1 cellular context compared by ENCODE assay signal in genomic region chr13:34065915-34066314, GRCh38.
TF ChIP-seq lines count a peak whose summit lies in the region.

No MANE protein-coding gene starts in this region.

TF ChIP-seq in HCT116, 20 proteins besides CTCF, POLR2A, EP300 and RAD21 (continued from another document):
- TF ChIP-seq REST (IDR thresholded peaks at IDR 0.05; ENCODE audit: low read depth) (no peak), MAX (IDR thresholded peaks at IDR 0.05) (no peak), FOSL1 (IDR thresholded peaks at IDR 0.05; ENCODE audit: low read depth) (peak; percentile 67), SRF (IDR thresholded peaks at IDR 0.05; ENCODE audit: low read depth) (no peak), ATF3 (IDR thresholded peaks at IDR 0.05) (0 out of 2 replicates have a peak, but pooled peaks have one; percentile 16), POLR2AphosphoS5 (IDR thresholded peaks at IDR 0.05; ENCODE audit: low read depth, low read length) (no peak), SIN3A (IDR thresholded peaks at IDR 0.05; ENCODE audit: low read depth) (no peak)
